10 cellular contexts compared by ENCODE assay signal in genomic region chr9:124251605-124252366, GRCh38. TPM values are rescaled to one million over a fixed set of nuclear protein-coding genes. Genes with fewer than 3 reads are reported as not detected.
DNase-seq lines count a peak whose midpoint lies in the region; ATAC-seq and TF ChIP-seq lines count a peak whose summit lies in the region.
"Had no signal": no experiment of that assay in that cellular context is flagged by ENCODE, and none has a peak within 500 bp of the region (broad histone marks: within the 10 kb centered on the region; RNA-seq: fewer than 3 reads in every experiment).

No MANE protein-coding gene starts in this region.

- no peak overlapping the region for H3K23ac ChIP-seq in H9 (ENCODE audit: insufficient read length, low read depth, low read length)

- TF ChIP-seq POLR2A in esophagus squamous epithelium (IDR thresholded peaks at IDR 0.05): no peak

- no peaks in the 10 kb centered on the region for H3K79me1 ChIP-seq in H9 (ENCODE audit: insufficient read depth, low read depth, low read length, poor library complexity, severe bottlenecking)

- H3K4me3 ChIP-seq in left ventricle myocardium inferior (no peak overlapping the region), esophagus squamous epithelium (no peak overlapping the region)

- no peak overlapping the region for H3K27ac Mint-ChIP-seq in H9
- H3K27ac Mint-ChIP-seq in nephron progenitor cell: no peak overlapping the region
- H3K27ac Mint-ChIP-seq: CD4-positive, CD25-positive, alpha-beta regulatory T cell had no signal

- no peak overlapping the region for H3K4ac ChIP-seq in H9 (ENCODE audit: low read depth, low read length)

- ATAC-seq in GM18511 (IDR thresholded peaks at IDR 0.05; ENCODE audit: unreplicated experiment): no peak

- no peak overlapping the region for H3T11ph ChIP-seq in H9 (ENCODE audit: low read length)

- H3K4me1 ChIP-seq in H9 (ENCODE audit: insufficient read depth, low read length) (no peaks in the 10 kb centered on the region; the same call in 1 of the 2 replicates), left ventricle myocardium inferior (peaks cover 12% of the 10 kb centered on the region), esophagus squamous epithelium (peaks cover 0 to 5% (median 0%) of the 10 kb centered on the region in 3 donors)

- WGBS in H9 (ENCODE audit: extremely low coverage, insufficient read length, low lambda C conversion rate): no CpG with 5 or more reads among the region's 16 CpGs
- 48 to 58% methylated on average over 15 to 16 of the region's 16 CpGs for WGBS in esophagus squamous epithelium, 2 donors

- H4K5ac ChIP-seq in H9 (ENCODE audit: insufficient read length, low read depth, low read length): no peak overlapping the region

- H3K9me3 ChIP-seq in H9 (ENCODE audit: control insufficient read depth, low read depth, low read length): no peaks in the 10 kb centered on the region
- no peaks in the 10 kb centered on the region for H3K9me3 ChIP-seq in left ventricle myocardium inferior (replicated peaks)
- H3K9me3 ChIP-seq in esophagus squamous epithelium: no peaks in the 10 kb centered on the region

- H3K36me3 Mint-ChIP-seq in H9 (ENCODE audit: insufficient read depth in 1 of 3, low read depth in 3 of 3) (no peaks in the 10 kb centered on the region), nephron progenitor cell (ENCODE audit: low read depth) (no peaks in the 10 kb centered on the region)
- H3K36me3 Mint-ChIP-seq: CD4-positive, CD25-positive, alpha-beta regulatory T cell had no signal

- H4K20me1 ChIP-seq in H9 (ENCODE audit: control insufficient read depth, insufficient read depth, insufficient read length): no peaks in the 10 kb centered on the region

- H2BK15ac ChIP-seq in H9 (ENCODE audit: low read depth, low read length): no peak overlapping the region

- H3K4me3 Mint-ChIP-seq in H9: no peak overlapping the region
- no peak overlapping the region for H3K4me3 Mint-ChIP-seq in nephron progenitor cell

- DNase-seq in A172 (ENCODE audit: low spot score) (peak; percentile 95), H9 (no peak), SW 1271 (lab: John Stamatoyannopoulos, UW) (peak; percentile 48 to 81), left ventricle myocardium inferior (no peak), nephron progenitor cell (no peak), HuH-7.5 (ENCODE audit: low spot score) (no peak), esophagus squamous epithelium (lab: John Stamatoyannopoulos, UW) (no peak)
- DNase-seq: NCI-H187 had no signal

- H4K91ac ChIP-seq in H9 (ENCODE audit: insufficient read length, low read depth, low read length): no peak overlapping the region

- no peak overlapping the region for H3K9ac ChIP-seq in H9 (ENCODE audit: extremely low read depth, insufficient read length, low read length)

- intact Hi-C loops in left ventricle myocardium inferior (cut with micrococcal nuclease): no loop called here
- intact Hi-C loops in esophagus squamous epithelium (cut with DNase I): no loop called here

- H4K8ac ChIP-seq in H9 (replicated peaks; ENCODE audit: insufficient read length, low read depth, low read length): no peak overlapping the region

- H2BK5ac ChIP-seq in H9 (ENCODE audit: insufficient read length, low read length): no peak overlapping the region

- no peak overlapping the region for H3K56ac ChIP-seq in H9 (ENCODE audit: insufficient read length, low read depth, low read length)

- no peak overlapping the region for H2BK12ac ChIP-seq in H9 (ENCODE audit: insufficient read length, low read depth, low read length)

- H2AFZ ChIP-seq in H9 (ENCODE audit: low read length): no peak overlapping the region

- no peaks in the 10 kb centered on the region for H3K36me3 ChIP-seq in left ventricle myocardium inferior
- H3K36me3 ChIP-seq in esophagus squamous epithelium: no peaks in the 10 kb centered on the region

- no peaks in the 10 kb centered on the region for H3K79me2 ChIP-seq in H9 (ENCODE audit: insufficient read depth, low read length)

- H3K23me2 ChIP-seq in H9 (ENCODE audit: insufficient read length, low read depth, low read length, poor library complexity, severe bottlenecking): no peaks in the 10 kb centered on the region

- H3K4me2 ChIP-seq in H9 (ENCODE audit: insufficient read depth, insufficient read length, low read length): no peak overlapping the region

- H3K27ac ChIP-seq in H9 (ENCODE audit: insufficient read length, low read depth, low read length) (no peak overlapping the region), left ventricle myocardium inferior (replicated peaks) (peak overlapping the region; percentile 18), esophagus squamous epithelium (no peak overlapping the region)

- no peaks in the 10 kb centered on the region; the same call in 1 of the 2 replicates for H3K27me3 Mint-ChIP-seq in H9 (ENCODE audit: low read depth)
- peaks cover 3% of the 10 kb centered on the region for H3K27me3 Mint-ChIP-seq in nephron progenitor cell (ENCODE audit: low read depth, poor library complexity)

- H3K18ac ChIP-seq in H9 (ENCODE audit: insufficient read length, low read depth, low read length): no peak overlapping the region

- peaks cover 10 to 22% of the 10 kb centered on the region in 2 experiments for H3K4me1 Mint-ChIP-seq in H9
- peaks cover 58% of the 10 kb centered on the region for H3K4me1 Mint-ChIP-seq in nephron progenitor cell

- H2AK5ac ChIP-seq in H9 (ENCODE audit: insufficient read length, low read length): no peak overlapping the region

- H2BK120ac ChIP-seq in H9 (ENCODE audit: low read depth, low read length, poor library complexity, severe bottlenecking): no peak overlapping the region

- H3K9me3 Mint-ChIP-seq in H9: peaks cover 0 to 4% of the 10 kb centered on the region in 2 experiments; a peak in 2 of 5 replicates
- H3K9me3 Mint-ChIP-seq in nephron progenitor cell: no peaks in the 10 kb centered on the region
- H3K9me3 Mint-ChIP-seq: CD4-positive, CD25-positive, alpha-beta regulatory T cell had no signal

- H3K27me3 ChIP-seq in H9 (ENCODE audit: insufficient read depth, low read length) (no peaks in the 10 kb centered on the region), left ventricle myocardium inferior (ENCODE audit: low read depth) (no peaks in the 10 kb centered on the region), esophagus squamous epithelium (no peaks in the 10 kb centered on the region)

- TF ChIP-seq CTCF in H9 (conservative IDR thresholded peaks at IDR 0.05) (0 out of 3 replicates have a peak, but pooled peaks have one; percentile 14), left ventricle myocardium inferior (IDR thresholded peaks at IDR 0.05; ENCODE audit: borderline replicate concordance) (no peak), nephron progenitor cell (IDR thresholded peaks at IDR 0.05) (no peak), esophagus squamous epithelium (IDR thresholded peaks at IDR 0.05) (no peak)

- no peak overlapping the region for H2BK20ac ChIP-seq in H9 (ENCODE audit: low read depth, low read length, poor library complexity, severe bottlenecking)

- no peak overlapping the region; the same call in 1 of the 2 replicates for H3K14ac ChIP-seq in H9 (ENCODE audit: insufficient read depth, low read length)

RNA-seq across cellular contexts. Expression of gene NEK6, which starts 6.0 kb away (rescaled TPM):
- total RNA-seq in A172 (2014; rRNA removed; shearing (Covaris generic)): 33.3 and 35.6 TPM in 2 replicates
- total RNA-seq in H9 (2021) (13.7 and 14.3 TPM in 2 replicates), left ventricle myocardium inferior (8.7 TPM), esophagus squamous epithelium (10 to 100 TPM in 2 of 4 donors, 1 to 10 TPM in 2; 2.0 to 15.3 (median 7.3) TPM)

Comparison
In these comparisons a context has a peak if more than half of its experiments do, and no peak if none do; other contexts are left out.
1. DNase-seq: peak in A172 (single experiment) and SW 1271 (2 of 2); none in H9 (single experiment), left ventricle myocardium inferior (single experiment), nephron progenitor cell (single experiment), HuH-7.5 (single experiment) and esophagus squamous epithelium (single experiment).